1 cellular context compared by ENCODE assay signal in the genomic region with DNA sequence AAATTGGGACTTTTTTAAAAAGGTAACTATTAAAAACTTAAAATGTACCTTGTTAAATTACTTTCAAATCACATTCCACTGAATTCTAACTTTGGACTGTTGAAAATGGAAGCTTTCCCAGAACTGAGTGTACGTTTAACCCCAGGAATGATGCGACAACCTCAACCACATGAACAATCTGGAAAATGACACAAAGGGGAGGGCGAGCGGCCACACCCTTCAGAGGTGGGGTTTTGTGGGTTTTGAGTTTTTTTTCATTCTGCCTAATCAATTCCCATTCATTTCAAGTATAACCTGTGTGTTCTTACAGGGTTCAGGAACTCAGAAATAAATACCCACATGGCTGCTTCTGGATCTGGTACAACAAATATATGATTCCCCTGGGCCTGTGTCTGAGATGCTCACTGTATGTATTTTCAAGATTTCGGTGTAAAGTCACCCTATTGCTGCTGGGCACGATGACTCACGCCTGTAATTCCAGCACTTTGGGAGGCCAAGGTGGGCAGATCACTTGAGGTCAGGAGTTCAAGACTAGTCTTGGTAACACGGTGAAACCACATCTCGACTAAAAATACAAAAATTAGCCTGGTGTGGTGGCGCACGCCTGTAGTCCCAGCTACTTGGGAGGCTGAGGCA.
TF ChIP-seq lines count a peak whose summit lies in the region.

No MANE protein-coding gene starts in this region.

TF ChIP-seq in SK-N-SH treated with all-trans-retinoic acid at 6 μM for 48 hours, 23 proteins besides CTCF, POLR2A, EP300 and RAD21 (continued from another document):
- TF ChIP-seq, protein P1, sequence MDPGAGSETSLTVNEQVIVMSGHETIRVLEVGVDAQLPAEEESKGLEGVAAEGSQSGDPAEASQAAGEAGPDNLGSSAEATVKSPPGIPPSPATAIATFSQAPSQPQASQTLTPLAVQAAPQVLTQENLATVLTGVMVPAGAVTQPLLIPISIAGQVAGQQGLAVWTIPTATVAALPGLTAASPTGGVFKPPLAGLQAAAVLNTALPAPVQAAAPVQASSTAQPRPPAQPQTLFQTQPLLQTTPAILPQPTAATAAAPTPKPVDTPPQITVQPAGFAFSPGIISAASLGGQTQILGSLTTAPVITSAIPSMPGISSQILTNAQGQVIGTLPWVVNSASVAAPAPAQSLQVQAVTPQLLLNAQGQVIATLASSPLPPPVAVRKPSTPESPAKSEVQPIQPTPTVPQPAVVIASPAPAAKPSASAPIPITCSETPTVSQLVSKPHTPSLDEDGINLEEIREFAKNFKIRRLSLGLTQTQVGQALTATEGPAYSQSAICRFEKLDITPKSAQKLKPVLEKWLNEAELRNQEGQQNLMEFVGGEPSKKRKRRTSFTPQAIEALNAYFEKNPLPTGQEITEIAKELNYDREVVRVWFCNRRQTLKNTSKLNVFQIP (CRISPR knock-in tag; IDR thresholded peaks at IDR 0.05; ENCODE audit: borderline replicate concordance, low read depth) = no peak
- TF ChIP-seq ZFP3 (CRISPR knock-in tag; IDR thresholded peaks at IDR 0.05) = no peak
